In genomic region chr5:543755-544674, GRCh38 we compare ENCODE assay signal across 8 cellular contexts. TPM values are rescaled to one million over a fixed set of nuclear protein-coding genes. Genes with fewer than 3 reads are reported as not detected.
DNase-seq lines count a peak whose midpoint lies in the region; ATAC-seq and TF ChIP-seq lines count a peak whose summit lies in the region.

No MANE protein-coding gene starts in this region.

- H3F3A ChIP-seq in PC-3 (ENCODE audit: low read length, unreplicated experiment): no peaks in the 10 kb centered on the region

- intact Hi-C loops in CD4-positive, alpha-beta T cell (cut with DNase I, micrococcal nuclease): no loop called here
- intact Hi-C loops in left lung (cut with DNase I) (no loop called here), transverse colon (cut with DNase I; ENCODE audit: low total_unique reads) (no loop called here), PC-3 (cut with micrococcal nuclease) (no loop called here)

- H3K79me2 ChIP-seq in PC-3 (ENCODE audit: low read length): no peaks in the 10 kb centered on the region

- peak; percentile 83 for ATAC-seq in CD4-positive, alpha-beta T cell (ENCODE audit: poor library complexity)
- ATAC-seq in GM21360 (IDR thresholded peaks at IDR 0.05; ENCODE audit: unreplicated experiment) (peak; percentile 89), HG03521 (IDR thresholded peaks at IDR 0.05; ENCODE audit: unreplicated experiment) (peak; percentile 84), left lung (peak; percentile 73), PC-3 (no peak)

- no peaks in the 10 kb centered on the region for H3K9me2 ChIP-seq in PC-3 (replicated peaks; ENCODE audit: low read length)

- H3K4me1 ChIP-seq in left lung (peaks cover 0 to 13% of the 10 kb centered on the region in 2 donors), transverse colon (peaks cover 7 to 34% (median 25%) of the 10 kb centered on the region in 4 donors), PC-3 (ENCODE audit: insufficient read depth, low read length) (no peaks in the 10 kb centered on the region)

- no peaks in the 10 kb centered on the region for H3K36me3 Mint-ChIP-seq in CD4-positive, alpha-beta T cell (ENCODE audit: low read depth)

- H3K36me3 ChIP-seq in left lung (no peaks in the 10 kb centered on the region), transverse colon (no peaks in the 10 kb centered on the region), PC-3 (ENCODE audit: low read depth, low read length) (no peaks in the 10 kb centered on the region)

- in situ Hi-C loops in transverse colon (cut with MboI; ENCODE audit: low pct_ligation_motif_present in 1 of 4, low pct_unique_long_range_greater_than_20kb in 1 of 4, low sequenced_read_pairs in 3 of 4): no loop called here

- CTCF ChIA-PET in CD4-positive, alpha-beta T cell (lab: Charles Lee): no interaction called here
- CTCF ChIA-PET in PC-3 (lab: Charles Lee): no interaction called here

- peaks cover 13% of the 10 kb centered on the region for H3K4me1 Mint-ChIP-seq in CD4-positive, alpha-beta T cell (ENCODE audit: low read depth)

- H3K9ac ChIP-seq in PC-3 (ENCODE audit: low read length): no peak overlapping the region

- H3K9me3 Mint-ChIP-seq in CD4-positive, alpha-beta T cell: no peaks in the 10 kb centered on the region

- peak overlapping the region in 1 of 2 donors; percentile 9 for H3K4me3 ChIP-seq in left lung
- H3K4me3 ChIP-seq in transverse colon: no peak overlapping the region
- H3K4me3 ChIP-seq in PC-3 (ENCODE audit: low read length): no peak overlapping the region

- TF ChIP-seq EP300 in transverse colon (IDR thresholded peaks at IDR 0.05; ENCODE audit: low read depth): no peak

- POLR2A ChIA-PET in CD4-positive, alpha-beta T cell (lab: Charles Lee): interaction anchor here (1.0 kb wide), 1 partner anchor 349 kb away, joined by 4 read pairs; the partner anchor contains the start of genes BRD9 and TRIP13
- POLR2A ChIA-PET in PC-3 (lab: Charles Lee; ENCODE audit: unreplicated experiment): no interaction called here

- peaks cover 23% of the 10 kb centered on the region for H3K27me3 ChIP-seq in CD4-positive, alpha-beta T cell (ENCODE audit: control insufficient read depth, insufficient read depth, low read length)
- peaks cover 6 to 75% of the 10 kb centered on the region in 2 donors for H3K27me3 ChIP-seq in left lung
- H3K27me3 ChIP-seq in transverse colon: peaks cover 29% of the 10 kb centered on the region
- H3K27me3 ChIP-seq in PC-3 (ENCODE audit: low read length): peaks cover 31% of the 10 kb centered on the region

- no peak overlapping the region for H3K4me2 ChIP-seq in PC-3 (ENCODE audit: low read length)

- peak overlapping the region; percentile 65 for H3K27ac Mint-ChIP-seq in CD4-positive, alpha-beta T cell

- TF ChIP-seq POLR2A in transverse colon (IDR thresholded peaks at IDR 0.05): no peak

- no peaks in the 10 kb centered on the region for H3K9me3 ChIP-seq in CD4-positive, alpha-beta T cell (ENCODE audit: control insufficient read depth, low read length)
- H3K9me3 ChIP-seq in left lung (no peaks in the 10 kb centered on the region), transverse colon (no peaks in the 10 kb centered on the region), PC-3 (ENCODE audit: low read length) (no peaks in the 10 kb centered on the region)

- H4K20me1 ChIP-seq in PC-3 (ENCODE audit: low read length): no peaks in the 10 kb centered on the region

- WGBS in transverse colon (ENCODE audit: low coverage in 1 of 2), 2 donors: 32 to 35% methylated on average over 11 to 28 of the region's 30 CpGs

- H3K4me3 Mint-ChIP-seq in CD4-positive, alpha-beta T cell: peak overlapping the region; percentile 71

- BruUV-seq in PC-3 (replicated peaks; lab: Mats Ljungman, UMichigan): no TSS peak

- peaks cover 9% of the 10 kb centered on the region for H3K27me3 Mint-ChIP-seq in CD4-positive, alpha-beta T cell

- no peak for TF ChIP-seq CTCF in CD4-positive, alpha-beta T cell (IDR thresholded peaks at IDR 0.05)
- no peak for TF ChIP-seq CTCF in left lung (IDR thresholded peaks at IDR 0.05)
- no peak for TF ChIP-seq CTCF in transverse colon (IDR thresholded peaks at IDR 0.05)
- TF ChIP-seq CTCF in PC-3 (conservative IDR thresholded peaks at IDR 0.05; ENCODE audit: low read depth, low read length): no peak

- H2AFZ ChIP-seq in PC-3 (ENCODE audit: low read length): no peak overlapping the region

- peak overlapping the region; percentile 15 for H3K27ac ChIP-seq in CD4-positive, alpha-beta T cell (ENCODE audit: low read depth, low read length)
- peak overlapping the region in 1 of 2 donors; percentile 63 for H3K27ac ChIP-seq in left lung
- no peak overlapping the region for H3K27ac ChIP-seq in transverse colon
- H3K27ac ChIP-seq in PC-3 (ENCODE audit: low read length): no peak overlapping the region

- DNase-seq in CD4-positive, alpha-beta T cell: peak in 8 of 10 experiments; percentile 7 to 45 (median 20)
- DNase-seq in activated CD4-positive, alpha-beta T cell treated with anti-CD3 and anti-CD28 coated beads, Interleukin-2, amount 50 U/mL, for 1 hour: peak; percentile 26
- DNase-seq in left lung (peak; percentile 80 to 86), transverse colon (peak; percentile 77), NCI-H2227 treated with DMSO at 0.1 percent for 48 hours (lab: John Stamatoyannopoulos, UW) (no peak), PC-3 (no peak)

RNA-seq across cellular contexts. Expression of gene SLC9A3, which starts 19.8 kb away (rescaled TPM):
- 1 to 10 TPM; 2.3 to 2.5 TPM for total RNA-seq in CD4-positive, alpha-beta T cell
- total RNA-seq in left lung: 1 to 10 TPM in 1 of 2 donors, under 1 TPM in 1; 0.99 to 1.0 TPM
- total RNA-seq in transverse colon: 100 to 1,000 TPM in 3 of 4 donors, 1 to 10 TPM in 1; 4.8 to 701 (median 183) TPM
- total RNA-seq in PC-3 (2014; rRNA removed): 4.7 and 4.9 TPM in 2 replicates

Comparison
In these comparisons a context has a peak if more than half of its experiments do, and no peak if none do; other contexts are left out.
1. DNase-seq: peak in CD4-positive, alpha-beta T cell (8 of 10), activated CD4-positive, alpha-beta T cell treated with anti-CD3 and anti-CD28 coated beads, Interleukin-2, amount 50 U/mL, for 1 hour (single experiment), left lung (2 of 2) and transverse colon (single experiment); none in NCI-H2227 treated with DMSO at 0.1 percent for 48 hours (single experiment) and PC-3 (single experiment).